ENCODE assay signal across 1 cellular context in the genomic region with DNA sequence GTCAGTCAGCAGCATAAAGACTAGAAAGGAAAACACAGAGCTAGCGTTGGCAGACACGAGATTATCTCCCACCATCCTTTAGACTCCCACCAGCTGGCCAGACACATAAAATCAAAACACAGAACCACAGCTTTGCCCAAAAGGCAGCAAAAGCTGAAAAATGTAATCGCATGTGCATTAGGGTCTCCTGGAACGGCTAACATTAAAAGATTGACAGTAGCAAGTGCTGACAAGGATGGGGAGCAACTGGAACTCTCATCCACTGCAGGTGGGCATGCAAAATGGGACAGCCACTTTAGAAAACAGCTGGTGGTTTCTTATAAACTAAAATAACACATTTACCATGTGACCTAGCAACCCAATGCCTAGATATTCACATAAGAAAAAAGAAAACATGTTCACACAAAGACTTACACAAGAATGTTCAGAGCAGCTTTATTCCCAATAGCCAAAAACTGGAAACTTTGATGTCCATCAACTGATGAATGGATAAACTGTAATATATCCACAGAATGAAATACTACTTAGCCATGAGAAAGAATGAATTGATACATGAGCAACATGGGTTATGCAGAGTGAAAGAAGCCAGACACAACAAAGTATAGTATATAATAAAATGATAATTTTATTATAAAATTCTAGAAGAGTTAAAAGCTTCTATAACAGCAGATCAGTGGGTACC.
TF ChIP-seq lines count a peak whose summit lies in the region.

No MANE protein-coding gene starts in this region.

TF ChIP-seq in HEK293, 187 proteins besides CTCF, POLR2A, EP300 and RAD21 (continued from another document):
- peak; percentile 45; the same call in 1 of the 2 replicates for TF ChIP-seq ZNF341 (tag by site-specific recombination; IDR thresholded peaks at IDR 0.05; ENCODE audit: low read depth)
